ENCODE assay signal across 24 cellular contexts in genomic region chr10:75106242-75106641, GRCh38. TPM values are rescaled to one million over a fixed set of nuclear protein-coding genes. Genes with fewer than 3 reads are reported as not detected.
DNase-seq lines count a peak whose midpoint lies in the region; ATAC-seq, FAIRE-seq and TF ChIP-seq lines count a peak whose summit lies in the region.
"Had no signal": no experiment of that assay in that cellular context is flagged by ENCODE, and none has a peak within 500 bp of the region (broad histone marks: within the 10 kb centered on the region; RNA-seq: fewer than 3 reads in every experiment).

No MANE protein-coding gene starts in this region.

- H3K36me3 ChIP-seq in Loucy (ENCODE audit: insufficient read depth, low read length) (no peaks in the 10 kb centered on the region), iPS-20b (ENCODE audit: insufficient read depth, low read depth, low read length) (no peaks in the 10 kb centered on the region), sigmoid colon (no peaks in the 10 kb centered on the region)
- H3K36me3 ChIP-seq: thoracic aorta, vagina had no signal

- in situ Hi-C loops in GM13977 (cut with MboI; ENCODE audit: low pct_unique_long_range_greater_than_20kb, low sequenced_read_pairs, unreplicated experiment), result no loop called here

- H3F3A ChIP-seq in Loucy (ENCODE audit: low read depth), result peaks cover 2% of the 10 kb centered on the region; the same call in 1 of the 2 replicates

- WGBS in sigmoid colon, 2 donors, result 81 to 87% methylated on average over 8 of the region's 8 CpGs

- H3K9me2 ChIP-seq in Loucy (replicated peaks; ENCODE audit: low read depth, low read length), result no peaks in the 10 kb centered on the region

- intact Hi-C loops in sigmoid colon (cut with DNase I), result no loop called here

- H3K27me3 ChIP-seq in Loucy (ENCODE audit: insufficient read depth, low read length, poor library complexity, severe bottlenecking), result no peaks in the 10 kb centered on the region
- H3K27me3 ChIP-seq in iPS-20b (ENCODE audit: insufficient read depth, low read length), result no peaks in the 10 kb centered on the region
- no peaks in the 10 kb centered on the region for H3K27me3 ChIP-seq in sigmoid colon
- H3K27me3 ChIP-seq: vagina had no signal

- ATAC-seq in GM21447 (IDR thresholded peaks at IDR 0.05; ENCODE audit: unreplicated experiment), result no peak
- ATAC-seq: stimulated activated effector memory CD8-positive, alpha-beta T cell treated with anti-CD3 and anti-CD28 coated beads, Interleukin-12 subunit alpha, Interleukin-12 subunit beta, amount 100 ng/mL, for 72 hours had no signal

- TF ChIP-seq POLR2A in GM12891 (IDR thresholded peaks at IDR 0.05; ENCODE audit: low read depth, low read length) (no peak), sigmoid colon (IDR thresholded peaks at IDR 0.05) (no peak)

- H3K4me3 ChIP-seq in Loucy (ENCODE audit: low read length, poor library complexity, severe bottlenecking), result no peak overlapping the region
- no peak overlapping the region; the same call in 1 of the 2 replicates for H3K4me3 ChIP-seq in iPS-20b (ENCODE audit: low read length)
- H3K4me3 ChIP-seq in sigmoid colon, result no peak overlapping the region
- H3K4me3 ChIP-seq: thoracic aorta, vagina had no signal

- H3K4me2 ChIP-seq in Loucy (ENCODE audit: low read depth, low read length, poor library complexity, severe bottlenecking), result no peak overlapping the region

- peak overlapping the region; percentile 41; the same call in 1 of the 2 replicates for H2AFZ ChIP-seq in Loucy (ENCODE audit: low read length)

- no peak for TF ChIP-seq EP300 in sigmoid colon (IDR thresholded peaks at IDR 0.05)

- no peak for FAIRE-seq in GM12891 (lab: Jason Lieb, UNC)
- FAIRE-seq: astrocyte, GM19239 had no signal

- H3K27ac ChIP-seq in iPS-20b (ENCODE audit: low read length) (no peak overlapping the region), sigmoid colon (no peak overlapping the region)
- H3K27ac ChIP-seq: thoracic aorta, vagina, VCaP had no signal

- no peak overlapping the region for H3K9ac ChIP-seq in Loucy (ENCODE audit: low read depth, low read length, poor library complexity, severe bottlenecking)
- H3K9ac ChIP-seq in iPS-20b (ENCODE audit: low read depth, low read length), result peak overlapping the region; percentile 42; the same call in 1 of the 2 replicates

- H4K20me1 ChIP-seq in Loucy (ENCODE audit: insufficient read depth, low read length, poor library complexity, severe bottlenecking), result no peaks in the 10 kb centered on the region

- TF ChIP-seq CTCF in Loucy (conservative IDR thresholded peaks at IDR 0.05; ENCODE audit: low read length) (no peak), sigmoid colon (IDR thresholded peaks at IDR 0.05) (no peak), GM13977 (IDR thresholded peaks at IDR 0.05; ENCODE audit: extremely low read depth, insufficient read depth, missing control alignments) (no peak)

- no peaks in the 10 kb centered on the region for H3K9me3 ChIP-seq in Loucy (ENCODE audit: insufficient read depth, low read depth, low read length)
- no peaks in the 10 kb centered on the region for H3K9me3 ChIP-seq in iPS-20b (ENCODE audit: insufficient read depth, low read depth, low read length)
- no peaks in the 10 kb centered on the region for H3K9me3 ChIP-seq in sigmoid colon
- H3K9me3 ChIP-seq: thoracic aorta, vagina had no signal

- H3K79me2 ChIP-seq in Loucy (ENCODE audit: insufficient read depth, low read length), result peaks cover 5% of the 10 kb centered on the region; the same call in 1 of the 2 replicates

- DNase-seq in GM12891 (ENCODE audit: insufficient read length, low spot score), result no peak
- peak; percentile 35 for DNase-seq in sigmoid colon
- DNase-seq in DMS153 treated with DMSO at 0.1 percent for 48 hours (lab: John Stamatoyannopoulos, UW; ENCODE audit: unreplicated experiment), result no peak
- DNase-seq in COLO829 (ENCODE audit: low spot score), result no peak
- no peak for DNase-seq in GM13977 (ENCODE audit: low spot score)
- DNase-seq: activated CD4-positive, alpha-beta T cell treated with anti-CD3 and anti-CD28 coated beads, Interleukin-2, amount 10 ng/mL, durations not matched to agents 24 days and 14 days; activated naive CD8-positive, alpha-beta T cell treated with anti-CD3 and anti-CD28 coated beads, Interleukin-2, amount 10 ng/mL, durations not matched to agents 7 days and 5 days; C1 segment of cervical spinal cord; caudate nucleus; kidney glomerular epithelial cell; MV-4-11; NCI-H1694; NCI-H524 treated with DMSO at 0.1 percent for 48 hours; nucleus accumbens; RPMI8226 had no signal

- H3K4me1 ChIP-seq in Loucy (ENCODE audit: insufficient read depth, low read length, poor library complexity, severe bottlenecking), result peaks cover 6% of the 10 kb centered on the region
- peaks cover 10% of the 10 kb centered on the region; the same call in 1 of the 2 replicates for H3K4me1 ChIP-seq in iPS-20b (ENCODE audit: insufficient read depth, low read length)
- H3K4me1 ChIP-seq in sigmoid colon, result peaks cover 0 to 8% (median 3%) of the 10 kb centered on the region in 4 donors

TF ChIP-seq in GM12891, 5 proteins besides CTCF, POLR2A, EP300 and RAD21:
- TF ChIP-seq PAX5 (IDR thresholded peaks at IDR 0.05; ENCODE audit: insufficient read depth, low read length, severe bottlenecking) (no peak), POU2F2 (IDR thresholded peaks at IDR 0.05; ENCODE audit: low read depth, low read length) (peak; percentile 52; the same call in 1 of the 2 replicates)

RNA-seq across cellular contexts. Expression of gene SAMD8, which starts 5.2 kb away (rescaled TPM):
- polyA plus RNA-seq in GM12891 (2012; ENCODE audit: low read depth, missing spikeins), result 5.0 TPM
- 10 to 100 TPM; 25.0 to 37.5 (median 28.8) TPM for total RNA-seq in sigmoid colon
- 1 to 10 TPM; 2.1 to 6.3 (median 3.0) TPM for polyA plus RNA-seq in sigmoid colon
